In the genomic region with DNA sequence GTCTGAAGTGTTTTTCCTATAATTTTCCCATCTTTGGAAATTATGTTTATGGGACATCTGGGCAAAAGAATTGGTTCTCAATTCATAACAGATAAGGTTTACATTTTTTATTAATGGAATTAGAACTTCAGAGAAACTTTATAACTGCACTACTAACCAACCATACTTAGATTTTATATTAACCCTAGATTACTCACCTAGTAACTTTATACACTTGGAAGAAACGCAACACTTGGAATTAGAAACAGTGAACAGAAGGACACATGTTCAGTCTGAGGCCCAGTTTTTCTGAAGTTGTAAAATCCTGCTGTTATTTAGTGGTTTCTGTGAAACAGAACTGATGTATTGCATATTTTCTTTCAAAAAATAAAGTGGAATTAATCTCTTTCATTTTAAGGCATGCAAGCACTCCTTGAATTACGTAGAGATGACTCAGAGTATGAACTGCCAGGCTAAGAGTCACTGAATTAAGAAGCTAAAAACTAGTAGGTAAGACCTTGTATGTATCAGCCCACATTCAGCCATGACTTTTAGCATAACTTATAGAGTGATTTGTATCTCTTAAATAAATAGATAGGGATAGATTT, we compare ENCODE assay signal across 13 cellular contexts.
DNase-seq lines count a peak whose midpoint lies in the region; TF ChIP-seq lines count a peak whose summit lies in the region.
"Had no signal": no experiment of that assay in that cellular context is flagged by ENCODE, and none has a peak within 500 bp of the region (broad histone marks: within the 10 kb centered on the region; RNA-seq: fewer than 3 reads in every experiment).

No MANE protein-coding gene starts in this region.

- H3K4me3 ChIP-seq in PC-9 (no peak overlapping the region), fibroblast of lung (replicated peaks in 1 of 4; ENCODE audit: control extremely low read depth in 1 of 4, insufficient read depth in 1 of 4, low read depth in 3 of 4, low read length in 4 of 4) (no peak overlapping the region), skeletal muscle cell (ENCODE audit: low read depth, low read length) (no peak overlapping the region)
- H3K4me3 ChIP-seq: adrenal gland, right lobe of liver, stomach had no signal

- no peaks in the 10 kb centered on the region for H3K9me2 ChIP-seq in PC-9 (ENCODE audit: insufficient read depth)

- CTCF ChIA-PET in PC-9 (lab: Charles Lee), result no interaction called here

- intact Hi-C loops in PC-9 (cut with micrococcal nuclease; ENCODE audit: unreplicated experiment), result no loop called here

- H3K9me3 ChIP-seq in PC-9 (ENCODE audit: insufficient read depth, low read depth), result no peaks in the 10 kb centered on the region
- no peaks in the 10 kb centered on the region for H3K9me3 ChIP-seq in fibroblast of lung (ENCODE audit: control insufficient read depth, insufficient read depth, low read depth, low read length)
- H3K9me3 ChIP-seq: adrenal gland, right lobe of liver, stomach had no signal

- DNase-seq in GM03348 (ENCODE audit: low spot score) (peak; percentile 50), PC-9 (peak in 1 of 2 experiments; percentile 84), fibroblast of lung (ENCODE audit: low read depth in 2 of 2) (peak; percentile 53 to 74), skeletal muscle cell (ENCODE audit: low read depth) (peak; percentile 23), HUDEP-2 (lab: John Stamatoyannopoulos, UW; ENCODE audit: unreplicated experiment in 76 of 76) (no peak), middle frontal gyrus (ENCODE audit: extremely low spot score, low spot score) (no peak)
- DNase-seq in effector CD4-positive, alpha-beta T cell, result no peak
- DNase-seq: activated T-cell treated with anti-CD3 and anti-CD28 coated beads, Interleukin-2, amount 50 U/mL, for 4 hours; adrenal gland; left cardiac atrium; NCI-H1092; right lobe of liver; stomach had no signal

- POLR2A ChIA-PET in PC-9 (lab: Charles Lee; ENCODE audit: unreplicated experiment), result interaction anchor here (0.6 to 0.7 kb wide), 3 partner anchors 31 to 570 kb away, joined by 5 to 12 read pairs (median 6); no protein-coding TSS in a partner anchor

- H3K27ac ChIP-seq in PC-9 (peak overlapping the region; percentile 25; the same call in 1 of the 2 replicates), fibroblast of lung (ENCODE audit: insufficient read depth, low read length) (no peak overlapping the region)
- H3K27ac ChIP-seq: adrenal gland, right lobe of liver, stomach had no signal

- H3K4me1 ChIP-seq in PC-9 (replicated peaks; ENCODE audit: insufficient read depth) (peaks cover 24% of the 10 kb centered on the region), fibroblast of lung (ENCODE audit: control insufficient read depth, extremely low read depth, insufficient read depth, low read length) (no peaks in the 10 kb centered on the region)
- H3K4me1 ChIP-seq: right lobe of liver, stomach had no signal

- H3K27me3 ChIP-seq in PC-9 (ENCODE audit: insufficient read depth, low read depth) (no peaks in the 10 kb centered on the region), fibroblast of lung (ENCODE audit: control insufficient read depth, insufficient read depth, low read length) (no peaks in the 10 kb centered on the region)
- H3K27me3 ChIP-seq: adrenal gland, right lobe of liver, stomach had no signal

- H3K4me2 ChIP-seq in PC-9 (peak overlapping the region; percentile 63), fibroblast of lung (ENCODE audit: extremely low read depth, insufficient read depth, low read length) (no peak overlapping the region)

- no peak for TF ChIP-seq CTCF in PC-9 (conservative IDR thresholded peaks at IDR 0.05)
- TF ChIP-seq CTCF in fibroblast of lung (conservative IDR thresholded peaks at IDR 0.05 in 1 of 2, IDR thresholded peaks at IDR 0.05 in 1 of 2; ENCODE audit: low read depth in 1 of 2, low read length in 2 of 2), result no peak

- H3F3A ChIP-seq in PC-9 (ENCODE audit: insufficient read depth, low read depth), result peaks cover 6% of the 10 kb centered on the region; the same call in 1 of the 2 replicates

- H3K79me2 ChIP-seq in PC-9 (ENCODE audit: low read depth) (no peaks in the 10 kb centered on the region), fibroblast of lung (ENCODE audit: control insufficient read depth, insufficient read depth, low read length) (no peaks in the 10 kb centered on the region)

- H3K36me3 ChIP-seq in PC-9 (ENCODE audit: low read depth) (no peaks in the 10 kb centered on the region), fibroblast of lung (ENCODE audit: control insufficient read depth, insufficient read depth, low read length) (no peaks in the 10 kb centered on the region)
- H3K36me3 ChIP-seq: adrenal gland, right lobe of liver, stomach had no signal

- BruUV-seq in PC-9 (replicated peaks; lab: Mats Ljungman, UMichigan), result no TSS peak

- H4K20me1 ChIP-seq in PC-9 (ENCODE audit: insufficient read depth) (no peaks in the 10 kb centered on the region), fibroblast of lung (ENCODE audit: control insufficient read depth, extremely low read depth, insufficient read depth, low read length) (no peaks in the 10 kb centered on the region)

- H3K9ac ChIP-seq in fibroblast of lung (ENCODE audit: insufficient read depth, low read length), result no peak overlapping the region

- H2AFZ ChIP-seq in PC-9, result peak overlapping the region; percentile 3; the same call in 1 of the 2 replicates
- H2AFZ ChIP-seq in fibroblast of lung (ENCODE audit: low read length), result no peak overlapping the region

Comparison
In these comparisons a context has a peak if more than half of its experiments do, and no peak if none do; other contexts are left out.
1. DNase-seq: peak in GM03348 (single experiment), fibroblast of lung (2 of 2) and skeletal muscle cell (single experiment); none in effector CD4-positive, alpha-beta T cell (single experiment), HUDEP-2 (0 of 76) and middle frontal gyrus (single experiment).